In the genomic region with DNA sequence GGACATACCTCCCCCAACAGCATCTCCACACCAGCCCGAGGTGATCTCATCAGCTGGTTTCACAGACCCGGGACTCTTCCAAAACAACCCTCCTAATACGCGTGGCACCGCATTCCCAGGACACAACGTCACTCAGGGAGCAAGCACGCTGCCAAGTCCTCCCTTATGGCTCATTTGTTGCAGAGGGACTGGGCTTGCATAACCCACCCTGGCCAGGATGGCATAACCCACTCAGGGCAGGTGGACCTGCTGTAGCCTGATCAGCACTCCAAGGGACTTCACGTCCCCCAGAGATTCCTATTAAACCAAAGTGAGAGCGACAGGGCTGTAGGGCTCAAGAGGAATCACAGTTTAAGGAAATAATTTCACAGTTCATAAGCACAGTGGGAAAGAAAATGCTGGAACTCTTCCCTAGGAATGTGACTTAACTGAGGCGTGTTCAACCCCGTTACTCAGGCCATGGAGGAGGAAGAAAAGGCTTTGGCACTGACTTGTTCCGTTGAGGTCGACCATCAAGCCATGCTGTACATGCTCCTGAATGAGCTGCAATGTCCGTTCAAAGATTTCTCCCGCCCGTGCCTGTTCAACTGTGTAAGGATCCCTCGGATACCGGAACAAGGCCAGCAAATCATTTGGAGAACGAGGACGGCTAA, we compare ENCODE assay signal across 8 cellular contexts.
DNase-seq lines count a peak whose midpoint lies in the region; ATAC-seq and TF ChIP-seq lines count a peak whose summit lies in the region.
"Had no signal": no experiment of that assay in that cellular context is flagged by ENCODE, and none has a peak within 500 bp of the region (broad histone marks: within the 10 kb centered on the region; RNA-seq: fewer than 3 reads in every experiment).

No MANE protein-coding gene starts in this region.

- H2BK120ac ChIP-seq in mesenchymal stem cell (ENCODE audit: low read depth, low read length), result no peak overlapping the region

- peaks cover 14% of the 10 kb centered on the region for H4K20me1 ChIP-seq in OCI-LY3 (ENCODE audit: insufficient read depth, low read length)

- TF ChIP-seq CTCF in OCI-LY3 (IDR thresholded peaks at IDR 0.05; ENCODE audit: low read depth, low read length) (no peak), epithelial cell of esophagus (IDR thresholded peaks at IDR 0.05; ENCODE audit: insufficient read depth, low read depth, low read length, missing control alignments) (no peak), upper lobe of right lung (IDR thresholded peaks at IDR 0.05) (no peak)

- H3K4ac ChIP-seq in mesenchymal stem cell (ENCODE audit: low read depth in 1 of 2, low read length in 2 of 2), result no peak overlapping the region

- ATAC-seq in upper lobe of right lung, result peak; percentile 73
- ATAC-seq in HG03045 (IDR thresholded peaks at IDR 0.05; ENCODE audit: unreplicated experiment), result no peak

- H3K9me3 ChIP-seq in OCI-LY3 (ENCODE audit: insufficient read depth, low read length) (no peaks in the 10 kb centered on the region), mesenchymal stem cell (ENCODE audit: control insufficient read depth, low read length) (no peaks in the 10 kb centered on the region), upper lobe of right lung (no peaks in the 10 kb centered on the region)

- peaks cover 80% of the 10 kb centered on the region for H3K79me2 ChIP-seq in OCI-LY3 (ENCODE audit: low read length)

- peak overlapping the region; percentile 93 for H3K4me2 ChIP-seq in OCI-LY3 (ENCODE audit: low read length)
- peak overlapping the region; percentile 17 for H3K4me2 ChIP-seq in mesenchymal stem cell (ENCODE audit: low read length, poor library complexity, severe bottlenecking)

- H4K8ac ChIP-seq in mesenchymal stem cell (ENCODE audit: low read length), result no peak overlapping the region

- H3K4me3 ChIP-seq in OCI-LY3 (ENCODE audit: low read length) (peak overlapping the region; percentile 90), epithelial cell of esophagus (ENCODE audit: low read length) (no peak overlapping the region), mesenchymal stem cell (ENCODE audit: insufficient read depth in 1 of 2, low read depth in 1 of 2, low read length in 2 of 2) (peak overlapping the region in 1 of 2 experiments; percentile 40), upper lobe of right lung (no peak overlapping the region)

- H2BK5ac ChIP-seq in mesenchymal stem cell (ENCODE audit: low read depth, low read length, poor library complexity, severe bottlenecking), result peak overlapping the region; percentile 79

- H3K27me3 ChIP-seq in OCI-LY3 (ENCODE audit: low read depth, low read length) (no peaks in the 10 kb centered on the region), mesenchymal stem cell (ENCODE audit: control insufficient read depth in 1 of 2, insufficient read depth in 1 of 2, low read length in 2 of 2) (no peaks in the 10 kb centered on the region), upper lobe of right lung (no peaks in the 10 kb centered on the region)

- H3K27ac ChIP-seq in OCI-LY3 (ENCODE audit: low read length) (peak overlapping the region; percentile 100), mesenchymal stem cell (ENCODE audit: low read length, poor library complexity, severe bottlenecking) (peak overlapping the region; percentile 89), upper lobe of right lung (peak overlapping the region; percentile 12)

- no peak overlapping the region for H2BK15ac ChIP-seq in mesenchymal stem cell (ENCODE audit: low read depth, poor library complexity, severe bottlenecking)

- H4K91ac ChIP-seq in mesenchymal stem cell (ENCODE audit: low read length), result no peak overlapping the region

- intact Hi-C loops in upper lobe of right lung (cut with DNase I), result no loop called here

- H3K23ac ChIP-seq in mesenchymal stem cell (ENCODE audit: low read length in 2 of 2), result no peak overlapping the region

- peak overlapping the region; percentile 99 for H3K9ac ChIP-seq in OCI-LY3 (ENCODE audit: low read length)
- H3K9ac ChIP-seq in mesenchymal stem cell (ENCODE audit: low read length), result peak overlapping the region; percentile 71

- H3K14ac ChIP-seq in mesenchymal stem cell (ENCODE audit: low read length in 2 of 2), result no peak overlapping the region

- peak overlapping the region in 1 of 2 experiments; percentile 24 for H2BK12ac ChIP-seq in mesenchymal stem cell (ENCODE audit: low read length in 2 of 2)

- H3K4me1 ChIP-seq in OCI-LY3 (ENCODE audit: low read length), result peaks cover 67% of the 10 kb centered on the region
- peaks cover 44% of the 10 kb centered on the region for H3K4me1 ChIP-seq in mesenchymal stem cell (ENCODE audit: control insufficient read depth, insufficient read depth, low read depth, low read length)
- peaks cover 31% of the 10 kb centered on the region for H3K4me1 ChIP-seq in upper lobe of right lung

- H3K36me3 ChIP-seq in OCI-LY3 (replicated peaks; ENCODE audit: low read depth, low read length) (peaks cover 75% of the 10 kb centered on the region), mesenchymal stem cell (ENCODE audit: control insufficient read depth in 1 of 2, insufficient read depth in 2 of 2, low read depth in 1 of 2, low read length in 2 of 2) (peaks cover 28 to 57% of the 10 kb centered on the region in 2 experiments), upper lobe of right lung (peaks cover 10% of the 10 kb centered on the region)

- no peak overlapping the region for H3K18ac ChIP-seq in mesenchymal stem cell (ENCODE audit: low read depth in 1 of 2, low read length in 2 of 2)

- 92% methylated on average over 16 of the region's 20 CpGs for WGBS in mesenchymal stem cell

- H3K79me1 ChIP-seq in mesenchymal stem cell (replicated peaks; ENCODE audit: low read length, poor library complexity, severe bottlenecking), result peaks cover 10% of the 10 kb centered on the region

- peak; percentile 86 for DNase-seq in epithelial cell of esophagus (ENCODE audit: low read depth)
- peak; percentile 36 for DNase-seq in mesenchymal stem cell
- peak; percentile 76 for DNase-seq in upper lobe of right lung
- no peak for DNase-seq in GM19238 (ENCODE audit: insufficient read length, low spot score)
- no peak for DNase-seq in NCI-H748 (lab: John Stamatoyannopoulos, UW; ENCODE audit: unreplicated experiment)
- DNase-seq: NCI-H345 had no signal

- peak overlapping the region; percentile 72 for H2AK5ac ChIP-seq in mesenchymal stem cell (ENCODE audit: low read length, severe bottlenecking)

- H2AFZ ChIP-seq in OCI-LY3 (ENCODE audit: low read depth, low read length) (no peak overlapping the region), mesenchymal stem cell (ENCODE audit: low read depth, low read length) (no peak overlapping the region)

Comparison
In these comparisons a context has a peak if more than half of its experiments do, and no peak if none do; other contexts are left out.
1. H3K27ac ChIP-seq: peak in every context shown above with its lines; median percentile 100 in OCI-LY3; 89 in mesenchymal stem cell; 12 in upper lobe of right lung.
2. DNase-seq: peak in epithelial cell of esophagus (single experiment), mesenchymal stem cell (single experiment) and upper lobe of right lung (single experiment); none in GM19238 (single experiment) and NCI-H748 (single experiment).